9 cellular contexts compared by ENCODE assay signal in the genomic region with DNA sequence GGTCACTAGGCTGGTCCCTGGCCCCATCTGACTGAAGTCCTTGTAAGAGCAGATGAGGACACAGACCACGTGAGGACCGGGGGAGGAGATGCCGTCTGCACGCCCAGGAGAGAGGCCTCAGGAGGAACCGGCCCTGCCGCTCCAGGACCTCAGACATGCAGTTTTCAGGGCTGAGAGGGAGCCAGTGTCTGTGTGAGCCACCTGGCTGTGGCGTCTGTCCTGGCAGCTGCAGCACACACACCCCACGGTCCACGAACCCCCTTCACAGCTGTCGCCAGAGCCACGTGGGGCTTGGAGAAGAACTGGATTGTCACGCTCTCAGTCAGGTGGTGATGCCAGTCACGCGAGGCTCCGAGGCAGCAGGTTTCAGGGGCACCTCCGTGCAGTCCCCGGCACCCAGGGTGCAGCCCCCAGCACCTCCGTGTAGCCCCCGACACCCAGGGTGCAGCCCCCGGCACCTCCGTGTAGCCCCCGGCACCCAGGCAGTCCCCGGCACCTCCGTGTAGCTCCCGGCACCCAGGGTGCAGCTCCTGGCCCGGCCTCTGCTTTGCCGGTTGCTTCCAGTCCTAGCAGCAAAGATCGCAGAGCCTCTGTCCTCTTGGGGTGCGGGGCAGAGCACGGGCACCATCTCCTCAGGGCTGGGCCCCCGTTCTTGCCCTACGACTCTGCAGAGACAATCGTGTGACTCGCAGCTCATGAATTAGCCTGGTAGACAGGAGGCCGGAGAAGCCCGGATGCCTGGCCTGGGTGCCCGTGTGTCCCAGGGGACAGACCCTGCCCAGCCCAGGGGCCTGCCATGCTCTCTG. TPM values are rescaled to one million over a fixed set of nuclear protein-coding genes. Genes with fewer than 3 reads are reported as not detected.
DNase-seq lines count a peak whose midpoint lies in the region; TF ChIP-seq lines count a peak whose summit lies in the region.
"Had no signal": no experiment of that assay in that cellular context is flagged by ENCODE, and none has a peak within 500 bp of the region (broad histone marks: within the 10 kb centered on the region; RNA-seq: fewer than 3 reads in every experiment).

No MANE protein-coding gene starts in this region.

- intact Hi-C loops in dendritic cell treated with granulocyte-macrophage colony-stimulating factor and Interleukin-4, amounts not matched to agents 40 ng/mL and 50 ng/mL, for 4 days (cut with micrococcal nuclease): no loop called here
- intact Hi-C loops in activated CD4-positive, alpha-beta memory T cell treated with anti-CD3 and anti-CD28 coated beads for 36 hours (cut with micrococcal nuclease): no loop called here

- DNase-seq in GM03348 (ENCODE audit: low spot score) (peak; percentile 64), NCI-H345 (lab: John Stamatoyannopoulos, UW) (peak; percentile 26), superior temporal gyrus (ENCODE audit: extremely low spot score) (no peak), GM13976 (ENCODE audit: low spot score) (no peak), neural progenitor cell (ENCODE audit: low spot score) (no peak)
- no peak for DNase-seq in activated CD4-positive, alpha-beta memory T cell treated with anti-CD3 and anti-CD28 coated beads for 36 hours

- H3K27me3 Mint-ChIP-seq in dendritic cell treated with granulocyte-macrophage colony-stimulating factor and Interleukin-4, amounts not matched to agents 40 ng/mL and 50 ng/mL, for 4 days: peaks cover 11% of the 10 kb centered on the region
- no peaks in the 10 kb centered on the region for H3K27me3 Mint-ChIP-seq in activated CD4-positive, alpha-beta memory T cell treated with anti-CD3 and anti-CD28 coated beads for 36 hours
- H3K27me3 Mint-ChIP-seq in neural progenitor cell (ENCODE audit: insufficient read depth, low read depth): peaks cover 12% of the 10 kb centered on the region

- POLR2A ChIA-PET in activated CD4-positive, alpha-beta memory T cell treated with anti-CD3 and anti-CD28 coated beads for 36 hours (lab: Charles Lee): no interaction called here

- H3K9me3 ChIP-seq in parathyroid adenoma (ENCODE audit: control insufficient read depth, low read length) (no peaks in the 10 kb centered on the region), neural progenitor cell (ENCODE audit: low read depth) (no peaks in the 10 kb centered on the region)
- H3K9me3 ChIP-seq: right lobe of liver had no signal

- H3K27ac ChIP-seq in parathyroid adenoma: no peak overlapping the region
- no peak overlapping the region for H3K27ac ChIP-seq in neural progenitor cell
- H3K27ac ChIP-seq: right lobe of liver had no signal

- H3K9ac ChIP-seq in parathyroid adenoma (no peak overlapping the region), neural progenitor cell (no peak overlapping the region)

- H3K9me3 Mint-ChIP-seq in dendritic cell treated with granulocyte-macrophage colony-stimulating factor and Interleukin-4, amounts not matched to agents 40 ng/mL and 50 ng/mL, for 4 days: no peaks in the 10 kb centered on the region
- H3K9me3 Mint-ChIP-seq in activated CD4-positive, alpha-beta memory T cell treated with anti-CD3 and anti-CD28 coated beads for 36 hours: no peaks in the 10 kb centered on the region
- H3K9me3 Mint-ChIP-seq in neural progenitor cell: no peaks in the 10 kb centered on the region

- no peak overlapping the region for H3K4me3 Mint-ChIP-seq in dendritic cell treated with granulocyte-macrophage colony-stimulating factor and Interleukin-4, amounts not matched to agents 40 ng/mL and 50 ng/mL, for 4 days
- H3K4me3 Mint-ChIP-seq in activated CD4-positive, alpha-beta memory T cell treated with anti-CD3 and anti-CD28 coated beads for 36 hours: no peak overlapping the region
- no peak overlapping the region for H3K4me3 Mint-ChIP-seq in neural progenitor cell

- H3K4me2 ChIP-seq in parathyroid adenoma (ENCODE audit: low read length) (peak overlapping the region; percentile 51), neural progenitor cell (no peak overlapping the region)

- peaks cover 32% of the 10 kb centered on the region for H3K4me1 Mint-ChIP-seq in dendritic cell treated with granulocyte-macrophage colony-stimulating factor and Interleukin-4, amounts not matched to agents 40 ng/mL and 50 ng/mL, for 4 days (ENCODE audit: low read depth)
- no peaks in the 10 kb centered on the region for H3K4me1 Mint-ChIP-seq in activated CD4-positive, alpha-beta memory T cell treated with anti-CD3 and anti-CD28 coated beads for 36 hours (ENCODE audit: low read depth)
- peaks cover 2% of the 10 kb centered on the region for H3K4me1 Mint-ChIP-seq in neural progenitor cell

- H4K20me1 ChIP-seq in neural progenitor cell (ENCODE audit: low read depth): no peaks in the 10 kb centered on the region

- in situ Hi-C loops in GM13976 (cut with MboI; ENCODE audit: low sequenced_read_pairs, unreplicated experiment): no loop called here

- H3K36me3 ChIP-seq in parathyroid adenoma (ENCODE audit: control insufficient read depth, insufficient read depth, low read length) (no peaks in the 10 kb centered on the region), neural progenitor cell (no peaks in the 10 kb centered on the region)
- H3K36me3 ChIP-seq: right lobe of liver had no signal

- H3K27me3 ChIP-seq in parathyroid adenoma (ENCODE audit: control insufficient read depth, insufficient read depth, low read length) (no peaks in the 10 kb centered on the region), neural progenitor cell (no peaks in the 10 kb centered on the region)
- H3K27me3 ChIP-seq: right lobe of liver had no signal

- no peak overlapping the region for H3K4me3 ChIP-seq in parathyroid adenoma (ENCODE audit: low read depth, low read length)
- H3K4me3 ChIP-seq in neural progenitor cell: no peak overlapping the region
- H3K4me3 ChIP-seq: right lobe of liver had no signal

- H3K36me3 Mint-ChIP-seq in dendritic cell treated with granulocyte-macrophage colony-stimulating factor and Interleukin-4, amounts not matched to agents 40 ng/mL and 50 ng/mL, for 4 days (ENCODE audit: low read depth): no peaks in the 10 kb centered on the region
- H3K36me3 Mint-ChIP-seq in activated CD4-positive, alpha-beta memory T cell treated with anti-CD3 and anti-CD28 coated beads for 36 hours: no peaks in the 10 kb centered on the region
- H3K36me3 Mint-ChIP-seq in neural progenitor cell: no peaks in the 10 kb centered on the region

- no peak for TF ChIP-seq CTCF in parathyroid adenoma (IDR thresholded peaks at IDR 0.05)
- no peak for TF ChIP-seq CTCF in GM13976 (IDR thresholded peaks at IDR 0.05; ENCODE audit: borderline replicate concordance, control extremely low read depth, extremely low read depth, insufficient read depth, missing control alignments)
- no peak for TF ChIP-seq CTCF in neural progenitor cell (IDR thresholded peaks at IDR 0.05)

- H2AFZ ChIP-seq in parathyroid adenoma (no peak overlapping the region), neural progenitor cell (replicated peaks) (no peak overlapping the region)

- H3K4me1 ChIP-seq in parathyroid adenoma (no peaks in the 10 kb centered on the region), neural progenitor cell (no peaks in the 10 kb centered on the region)
- H3K4me1 ChIP-seq: right lobe of liver had no signal

- H3K79me2 ChIP-seq in parathyroid adenoma (no peaks in the 10 kb centered on the region), neural progenitor cell (ENCODE audit: low read depth) (no peaks in the 10 kb centered on the region)

- H3F3A ChIP-seq in neural progenitor cell (ENCODE audit: low read depth): no peaks in the 10 kb centered on the region

- H3K27ac Mint-ChIP-seq in dendritic cell treated with granulocyte-macrophage colony-stimulating factor and Interleukin-4, amounts not matched to agents 40 ng/mL and 50 ng/mL, for 4 days: peak overlapping the region; percentile 9
- H3K27ac Mint-ChIP-seq in activated CD4-positive, alpha-beta memory T cell treated with anti-CD3 and anti-CD28 coated beads for 36 hours: no peak overlapping the region
- H3K27ac Mint-ChIP-seq in neural progenitor cell: no peak overlapping the region

- CTCF ChIA-PET in activated CD4-positive, alpha-beta memory T cell treated with anti-CD3 and anti-CD28 coated beads for 36 hours (lab: Charles Lee): no interaction called here

RNA-seq across cellular contexts. Expression of gene SUMO3, which starts 19.0 kb away (rescaled TPM):
- 10 to 100 TPM; 77.2 to 77.6 TPM for total RNA-seq in activated CD4-positive, alpha-beta memory T cell treated with anti-CD3 and anti-CD28 coated beads for 36 hours
- 117 and 135 TPM in 2 replicates for total RNA-seq in neural progenitor cell (ENCODE audit: low replicate concordance)

RNA-seq across cellular contexts. Expression of gene UBE2G2, which starts 35.2 kb away (rescaled TPM):
- 10 to 100 TPM; 87.6 to 96.0 TPM for total RNA-seq in activated CD4-positive, alpha-beta memory T cell treated with anti-CD3 and anti-CD28 coated beads for 36 hours
- total RNA-seq in neural progenitor cell (ENCODE audit: low replicate concordance): 76.7 and 83.1 TPM in 2 replicates

RNA-seq across cellular contexts. Expression of gene PTTG1IP, which starts 36.6 kb away (rescaled TPM):
- total RNA-seq in activated CD4-positive, alpha-beta memory T cell treated with anti-CD3 and anti-CD28 coated beads for 36 hours: 10 to 100 TPM; 43.0 to 44.4 TPM
- total RNA-seq in neural progenitor cell (ENCODE audit: low replicate concordance): 162 and 192 TPM in 2 replicates

Comparison
In these comparisons a context has a peak if more than half of its experiments do, and no peak if none do; other contexts are left out.
1. DNase-seq: peak in GM03348 (single experiment) and NCI-H345 (single experiment); none in superior temporal gyrus (single experiment), GM13976 (single experiment), activated CD4-positive, alpha-beta memory T cell treated with anti-CD3 and anti-CD28 coated beads for 36 hours (single experiment) and neural progenitor cell (single experiment).